In the genomic region with DNA sequence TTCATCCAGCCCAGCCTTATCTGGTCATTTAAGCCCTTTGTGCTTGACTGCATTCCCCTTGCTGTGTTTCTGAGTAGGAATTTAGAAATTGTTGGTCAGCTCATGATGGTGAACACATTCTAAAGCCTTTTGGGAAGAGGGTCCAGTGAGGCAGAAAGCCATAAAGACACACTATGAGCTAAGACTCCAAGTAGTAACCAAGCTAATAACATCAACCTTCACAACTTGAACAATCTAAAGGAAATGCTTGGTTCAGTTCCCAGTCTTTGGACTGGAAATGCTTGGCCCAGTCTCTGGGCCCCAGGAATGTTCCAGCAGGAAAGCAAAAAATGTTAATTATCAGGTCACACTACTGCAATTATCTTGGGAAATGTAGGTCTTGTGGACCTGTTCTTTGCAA, we compare ENCODE assay signal across 14 cellular contexts. TPM values are rescaled to one million over a fixed set of nuclear protein-coding genes. Genes with fewer than 3 reads are reported as not detected.
DNase-seq lines count a peak whose midpoint lies in the region; ATAC-seq, FAIRE-seq and TF ChIP-seq lines count a peak whose summit lies in the region.
"Had no signal": no experiment of that assay in that cellular context is flagged by ENCODE, and none has a peak within 500 bp of the region (broad histone marks: within the 10 kb centered on the region; RNA-seq: fewer than 3 reads in every experiment).

No MANE protein-coding gene starts in this region.

- H3K36me3 ChIP-seq in keratinocyte (ENCODE audit: control insufficient read depth in 2 of 2, extremely low read depth in 1 of 2, insufficient read depth in 2 of 2, low read length in 2 of 2) (peaks cover 3 to 7% of the 10 kb centered on the region in 2 experiments), skeletal muscle tissue (ENCODE audit: control insufficient read depth in 3 of 3, insufficient read depth in 3 of 3, low read length in 3 of 3) (peaks cover 0 to 3% (median 0%) of the 10 kb centered on the region in 3 donors), aorta (ENCODE audit: control insufficient read depth in 1 of 2, insufficient read depth in 2 of 2, low read length in 1 of 2) (peaks cover 2 to 3% of the 10 kb centered on the region in 2 donors)

- dilution Hi-C loops in keratinocyte (cut with MboI; ENCODE audit: extremely low pct_ligation_motif_present, low sequenced_read_pairs) = no loop called here

- H3K4me2 ChIP-seq in keratinocyte (ENCODE audit: control insufficient read depth, extremely low read depth, insufficient read depth, low read depth, low read length) = no peak overlapping the region

- intact Hi-C loops in aorta (cut with DNase I) = no loop called here

- H3K4me1 ChIP-seq in keratinocyte (ENCODE audit: control insufficient read depth, extremely low read depth, insufficient read depth, low read length) (peaks cover 8% of the 10 kb centered on the region), skeletal muscle tissue (ENCODE audit: control insufficient read depth in 3 of 3, insufficient read depth in 3 of 3, low read length in 3 of 3) (peaks cover 0 to 2% (median 0%) of the 10 kb centered on the region in 3 donors), aorta (ENCODE audit: control insufficient read depth in 1 of 2, insufficient read depth in 2 of 2, low read length in 2 of 2) (peaks cover 0 to 4% of the 10 kb centered on the region in 2 donors)

- ATAC-seq in aorta (ENCODE audit: low FRiP score) (no peak), HG02678 (IDR thresholded peaks at IDR 0.05; ENCODE audit: unreplicated experiment) (no peak)
- ATAC-seq: natural killer cell had no signal

- H3K9ac ChIP-seq in keratinocyte (ENCODE audit: control insufficient read depth, extremely low read depth, insufficient read depth, low read length) (no peak overlapping the region), skeletal muscle tissue (ENCODE audit: low read depth in 1 of 3, low read length in 3 of 3) (no peak overlapping the region)

- peaks cover 76% of the 10 kb centered on the region for H3K79me2 ChIP-seq in keratinocyte (ENCODE audit: control insufficient read depth, insufficient read depth, low read length)

- TF ChIP-seq EP300 in Ishikawa (IDR thresholded peaks at IDR 0.05; ENCODE audit: borderline replicate concordance) = no peak

- TF ChIP-seq RAD21 in Ishikawa (IDR thresholded peaks at IDR 0.05; ENCODE audit: low read depth) = no peak

- H4K20me1 ChIP-seq in keratinocyte (ENCODE audit: control insufficient read depth, extremely low read depth, insufficient read depth, low read length) = no peaks in the 10 kb centered on the region

- FAIRE-seq in keratinocyte (lab: Jason Lieb, UNC) = peak; percentile 13

- no peaks in the 10 kb centered on the region for H3K27me3 ChIP-seq in keratinocyte (ENCODE audit: control insufficient read depth, extremely low read depth, insufficient read depth, low read length)
- no peaks in the 10 kb centered on the region for H3K27me3 ChIP-seq in skeletal muscle tissue (ENCODE audit: control insufficient read depth in 3 of 3, insufficient read depth in 3 of 3, low read length in 3 of 3)
- H3K27me3 ChIP-seq in aorta (ENCODE audit: control insufficient read depth in 1 of 2, insufficient read depth in 2 of 2, low read length in 1 of 2) = no peaks in the 10 kb centered on the region
- H3K27me3 ChIP-seq: Peyer's patch had no signal

- no peak overlapping the region for H2AFZ ChIP-seq in keratinocyte (ENCODE audit: control insufficient read depth, low read length)

- DNase-seq in choroid plexus epithelial cell (ENCODE audit: low read depth) (peak; percentile 56), keratinocyte (ENCODE audit: low read depth, low spot score) (no peak), RKO (ENCODE audit: low spot score) (no peak), aorta (no peak)
- DNase-seq: activated CD4-positive, alpha-beta memory T cell treated with anti-CD3 and anti-CD28 coated beads, Interleukin-2, amount 10 ng/mL, durations not matched to agents 7 days and 5 days; activated effector memory CD4-positive, alpha-beta T cell treated with Interleukin-2 at 50 U/mL for 16 hours; CD8-positive, alpha-beta memory T cell; erythroblast; natural killer cell; Peyer's patch had no signal

- H3K9me3 ChIP-seq in keratinocyte (ENCODE audit: control insufficient read depth, low read depth, low read length) = no peaks in the 10 kb centered on the region
- no peaks in the 10 kb centered on the region for H3K9me3 ChIP-seq in skeletal muscle tissue (ENCODE audit: control insufficient read depth in 3 of 3, low read length in 3 of 3)
- H3K9me3 ChIP-seq in aorta (ENCODE audit: control insufficient read depth, low read length) = no peaks in the 10 kb centered on the region
- H3K9me3 ChIP-seq: Peyer's patch had no signal

- no peak for TF ChIP-seq CTCF in choroid plexus epithelial cell (conservative IDR thresholded peaks at IDR 0.05; ENCODE audit: low read depth, low read length)
- TF ChIP-seq CTCF in keratinocyte (optimal IDR thresholded peaks at IDR 0.05 in 1 of 3, IDR thresholded peaks at IDR 0.05 in 1 of 3, conservative IDR thresholded peaks at IDR 0.05 in 1 of 3; ENCODE audit: extremely low read depth in 1 of 3, insufficient read depth in 2 of 3, low read length in 3 of 3) = no peak

- no peak overlapping the region for H3K4me3 ChIP-seq in choroid plexus epithelial cell (ENCODE audit: low read depth, low read length)
- H3K4me3 ChIP-seq in keratinocyte (ENCODE audit: control insufficient read depth in 2 of 3, extremely low read depth in 1 of 3, insufficient read depth in 2 of 3, low read depth in 1 of 3, low read length in 3 of 3) = no peak overlapping the region
- no peak overlapping the region for H3K4me3 ChIP-seq in skeletal muscle tissue (ENCODE audit: low read length in 3 of 3)
- no peak overlapping the region for H3K4me3 ChIP-seq in aorta (ENCODE audit: low read length in 2 of 2)
- H3K4me3 ChIP-seq: Peyer's patch, skin epidermis had no signal

- H3K9me1 ChIP-seq in keratinocyte (ENCODE audit: control insufficient read depth, extremely low read depth, insufficient read depth, low read length) = no peaks in the 10 kb centered on the region

- H3K27ac ChIP-seq in keratinocyte (ENCODE audit: control insufficient read depth, insufficient read depth, low read length) (peak overlapping the region; percentile 8), skeletal muscle tissue (ENCODE audit: low read depth, low read length) (peak overlapping the region; percentile 56), aorta (ENCODE audit: low read depth in 1 of 2, low read length in 2 of 2) (no peak overlapping the region)

TF ChIP-seq in Ishikawa, 13 proteins besides CTCF, POLR2A, EP300 and RAD21:
- TF ChIP-seq CEBPB (IDR thresholded peaks at IDR 0.05) (no peak), TEAD4 (IDR thresholded peaks at IDR 0.05) (0 out of 2 replicates have a peak, but pooled peaks have one; percentile 11)

RNA-seq across cellular contexts. Expression of a gene that starts 7.7 kb away (rescaled TPM):
- polyA plus RNA-seq in keratinocyte = 42.4 to 132 TPM (median 77.6 TPM) in 3 replicates
- 11.2 TPM for polyA plus RNA-seq in keratinocyte (2011; ENCODE audit: low read depth)
- 63.7 and 84.7 TPM in 2 replicates for polyA plus RNA-seq in keratinocyte (2011; cell fraction: cytosol; rRNA removed)
- 82.9 and 95.8 TPM in 2 replicates for polyA plus RNA-seq in keratinocyte (2011; cell fraction: nucleus; rRNA removed)
- polyA plus RNA-seq in keratinocyte (2012; ENCODE audit: low replicate concordance) = 19.3 and 101 TPM in 2 replicates
- polyA minus RNA-seq in keratinocyte = 43.4 to 74.4 TPM (median 56.0 TPM) in 3 replicates
- polyA minus RNA-seq in keratinocyte (2011; cell fraction: cytosol; rRNA and poly(A)+ RNA removed) = 47.8 TPM
- polyA minus RNA-seq in keratinocyte (2011; cell fraction: nucleus; rRNA and poly(A)+ RNA removed) = 54.4 and 91.7 TPM in 2 replicates
- 12.0 TPM for total RNA-seq in skeletal muscle tissue
- 100 to 1,000 TPM; 149 to 193 TPM for total RNA-seq in aorta
- 10 to 100 TPM; 52.3 to 68.5 TPM for polyA plus RNA-seq in aorta

Comparison
In these comparisons a context has a peak if more than half of its experiments do, and no peak if none do; other contexts are left out.
1. H3K27ac ChIP-seq: peak in keratinocyte (single experiment) and skeletal muscle tissue (single experiment); none in aorta (0 of 2).
2. RNA of a gene that starts 7.7 kb away (total RNA-seq): 149 to 193 TPM in aorta; 12.0 TPM in skeletal muscle tissue (single experiment); every median in the first group is over 10 times any median in the second.